ENCODE assay signal across 17 cellular contexts in genomic region chr6:141688916-141689315, GRCh38.
A peak's percentile ranks its signal among the peaks of the same experiment; 100 is the strongest.
DNase-seq lines count a peak whose midpoint lies in the region; ATAC-seq and TF ChIP-seq lines count a peak whose summit lies in the region.
"Had no signal": no experiment of that assay in that cellular context is flagged by ENCODE, and none has a peak within 500 bp of the region (broad histone marks: within the 10 kb centered on the region; RNA-seq: fewer than 3 reads in every experiment).

No MANE protein-coding gene starts in this region.

- H3K27ac Mint-ChIP-seq in Calu3 (ENCODE audit: unreplicated experiment) = no peak overlapping the region
- H3K27ac Mint-ChIP-seq in activated CD8-positive, alpha-beta T cell treated with anti-CD3 and anti-CD28 coated beads, Interleukin-2, amount 10 ng/mL, durations not matched to agents 7 days and 5 days = no peak overlapping the region
- H3K27ac Mint-ChIP-seq: activated naive CD4-positive, alpha-beta T cell treated with anti-CD3 and anti-CD28 coated beads, Interleukin-2, amount 10 ng/mL, durations not matched to agents 7 days and 5 days; IgD-negative memory B cell had no signal

- H3K4me1 Mint-ChIP-seq in Calu3 (ENCODE audit: low read depth, unreplicated experiment) = no peaks in the 10 kb centered on the region
- H3K4me1 Mint-ChIP-seq in activated CD8-positive, alpha-beta T cell treated with anti-CD3 and anti-CD28 coated beads, Interleukin-2, amount 10 ng/mL, durations not matched to agents 7 days and 5 days (ENCODE audit: low read depth) = no peaks in the 10 kb centered on the region
- H3K4me1 Mint-ChIP-seq: activated naive CD4-positive, alpha-beta T cell treated with anti-CD3 and anti-CD28 coated beads, Interleukin-2, amount 10 ng/mL, durations not matched to agents 7 days and 5 days; IgD-negative memory B cell had no signal

- CTCF ChIA-PET in Calu3 (lab: Charles Lee) = no interaction called here
- CTCF ChIA-PET in activated CD8-positive, alpha-beta T cell treated with anti-CD3 and anti-CD28 coated beads, Interleukin-2, amount 10 ng/mL, durations not matched to agents 7 days and 5 days (lab: Charles Lee) = no interaction called here

- ATAC-seq in GM18517 (IDR thresholded peaks at IDR 0.05; ENCODE audit: unreplicated experiment) (peak; percentile 62), GM21515 (IDR thresholded peaks at IDR 0.05; ENCODE audit: unreplicated experiment) (peak; percentile 84), HG02981 (IDR thresholded peaks at IDR 0.05; ENCODE audit: unreplicated experiment) (peak; percentile 67), HG03565 (IDR thresholded peaks at IDR 0.05; ENCODE audit: unreplicated experiment) (peak; percentile 85)
- no peak for ATAC-seq in activated CD8-positive, alpha-beta T cell treated with anti-CD3 and anti-CD28 coated beads, Interleukin-2, amount 10 ng/mL, durations not matched to agents 7 days and 5 days
- ATAC-seq: body of pancreas, right lobe of liver, Right ventricle myocardium inferior had no signal

- no peak overlapping the region for H3K4me3 Mint-ChIP-seq in Calu3 (ENCODE audit: low read depth, unreplicated experiment)
- H3K4me3 Mint-ChIP-seq in activated CD8-positive, alpha-beta T cell treated with anti-CD3 and anti-CD28 coated beads, Interleukin-2, amount 10 ng/mL, durations not matched to agents 7 days and 5 days = no peak overlapping the region
- H3K4me3 Mint-ChIP-seq: activated naive CD4-positive, alpha-beta T cell treated with anti-CD3 and anti-CD28 coated beads, Interleukin-2, amount 10 ng/mL, durations not matched to agents 7 days and 5 days; IgD-negative memory B cell had no signal

- no TSS peak for BruUV-seq in Calu3 (replicated peaks; lab: Mats Ljungman, UMichigan)

- intact Hi-C loops in Calu3 (cut with micrococcal nuclease; ENCODE audit: unreplicated experiment) = no loop called here

- no peak for TF ChIP-seq CTCF in Calu3 (IDR thresholded peaks at IDR 0.05; ENCODE audit: unreplicated experiment)

- no peaks in the 10 kb centered on the region for H3K27me3 Mint-ChIP-seq in Calu3 (ENCODE audit: unreplicated experiment)
- no peaks in the 10 kb centered on the region for H3K27me3 Mint-ChIP-seq in activated CD8-positive, alpha-beta T cell treated with anti-CD3 and anti-CD28 coated beads, Interleukin-2, amount 10 ng/mL, durations not matched to agents 7 days and 5 days (ENCODE audit: low read depth)
- H3K27me3 Mint-ChIP-seq: activated naive CD4-positive, alpha-beta T cell treated with anti-CD3 and anti-CD28 coated beads, Interleukin-2, amount 10 ng/mL, durations not matched to agents 7 days and 5 days; IgD-negative memory B cell had no signal

- no peaks in the 10 kb centered on the region for H3K9me3 Mint-ChIP-seq in Calu3 (ENCODE audit: low read depth, unreplicated experiment)
- no peaks in the 10 kb centered on the region for H3K9me3 Mint-ChIP-seq in activated CD8-positive, alpha-beta T cell treated with anti-CD3 and anti-CD28 coated beads, Interleukin-2, amount 10 ng/mL, durations not matched to agents 7 days and 5 days (ENCODE audit: insufficient read depth)
- H3K9me3 Mint-ChIP-seq: activated naive CD4-positive, alpha-beta T cell treated with anti-CD3 and anti-CD28 coated beads, Interleukin-2, amount 10 ng/mL, durations not matched to agents 7 days and 5 days; IgD-negative memory B cell had no signal

- DNase-seq in Calu3 (no peak), GOT3 (lab: John Stamatoyannopoulos, UW) (no peak), SKM-1 treated with dmso at 0.1 percent for 144 hours (lab: John Stamatoyannopoulos, UW; ENCODE audit: unreplicated experiment) (no peak)
- no peak for DNase-seq in activated CD8-positive, alpha-beta T cell treated with anti-CD3 and anti-CD28 coated beads, Interleukin-2, amount 10 ng/mL, durations not matched to agents 7 days and 5 days
- DNase-seq: activated CD4-positive, CD25-positive, alpha-beta regulatory T cell treated with anti-CD3 and anti-CD28 coated beads, Interleukin-2, amount 50 U/mL, for 72 hours; activated naive CD4-positive, alpha-beta T cell treated with anti-CD3 and anti-CD28 coated beads, Interleukin-2, amount 10 ng/mL, durations not matched to agents 7 days and 5 days; body of pancreas; NCI-H2171; right lobe of liver; stimulated activated CD4-positive, alpha-beta T cell treated with anti-CD3 and anti-CD28 coated beads, Interleukin-2, amount 100 ng/mL, for 48 hours; transverse colon had no signal

- no peaks in the 10 kb centered on the region for H3K36me3 Mint-ChIP-seq in Calu3 (ENCODE audit: insufficient read depth, unreplicated experiment)
- no peaks in the 10 kb centered on the region for H3K36me3 Mint-ChIP-seq in activated CD8-positive, alpha-beta T cell treated with anti-CD3 and anti-CD28 coated beads, Interleukin-2, amount 10 ng/mL, durations not matched to agents 7 days and 5 days (ENCODE audit: low read depth)
- H3K36me3 Mint-ChIP-seq: activated naive CD4-positive, alpha-beta T cell treated with anti-CD3 and anti-CD28 coated beads, Interleukin-2, amount 10 ng/mL, durations not matched to agents 7 days and 5 days; IgD-negative memory B cell had no signal

- POLR2A ChIA-PET in activated CD8-positive, alpha-beta T cell treated with anti-CD3 and anti-CD28 coated beads, Interleukin-2, amount 10 ng/mL, durations not matched to agents 7 days and 5 days (lab: Charles Lee) = no interaction called here
